In genomic region chr5:53091304-53091703, GRCh38 we compare ENCODE assay signal across 13 cellular contexts. TPM values are rescaled to one million over a fixed set of nuclear protein-coding genes. Genes with fewer than 3 reads are reported as not detected.
A peak's percentile ranks its signal among the peaks of the same experiment; 100 is the strongest.
DNase-seq lines count a peak whose midpoint lies in the region; TF ChIP-seq lines count a peak whose summit lies in the region.
"Had no signal": no experiment of that assay in that cellular context is flagged by ENCODE, and none has a peak within 500 bp of the region (broad histone marks: within the 10 kb centered on the region; RNA-seq: fewer than 3 reads in every experiment).

No MANE protein-coding gene starts in this region.

- H3K4me2 ChIP-seq in hepatocyte, result no peak overlapping the region

- H4K20me1 ChIP-seq in hepatocyte (ENCODE audit: insufficient read depth, poor library complexity, severe bottlenecking), result no peaks in the 10 kb centered on the region

- H2AFZ ChIP-seq in hepatocyte, result no peak overlapping the region

- DNase-seq in AG08396 (ENCODE audit: low spot score) (peak; percentile 36), HS-5 (ENCODE audit: low read depth) (peak; percentile 68), astrocyte of the hippocampus (ENCODE audit: low read depth, low spot score) (peak; percentile 84), kidney epithelial cell (ENCODE audit: low read depth) (no peak), SHP77 (lab: John Stamatoyannopoulos, UW) (no peak), substantia nigra (lab: John Stamatoyannopoulos, UW) (no peak), GF-D8 (lab: John Stamatoyannopoulos, UW) (no peak), hepatocyte (ENCODE audit: low spot score) (no peak)
- DNase-seq: CD4-positive, alpha-beta memory T cell; immature natural killer cell; KG1; Peyer's patch; T1000 had no signal

- peak; percentile 10 for TF ChIP-seq CTCF in kidney epithelial cell (IDR thresholded peaks at IDR 0.05; ENCODE audit: insufficient read depth, low read length, poor library complexity, severe bottlenecking)
- no peak for TF ChIP-seq CTCF in hepatocyte (IDR thresholded peaks at IDR 0.05; ENCODE audit: poor library complexity)

- H3K27me3 ChIP-seq in kidney epithelial cell (ENCODE audit: control insufficient read depth, insufficient read depth, low read length), result no peaks in the 10 kb centered on the region
- no peaks in the 10 kb centered on the region for H3K27me3 ChIP-seq in hepatocyte
- H3K27me3 ChIP-seq: Peyer's patch had no signal

- H3K9me3 ChIP-seq in hepatocyte (ENCODE audit: low read depth), result no peaks in the 10 kb centered on the region
- H3K9me3 ChIP-seq: Peyer's patch had no signal

- 79% methylated on average over 2 of the region's 2 CpGs for WGBS in hepatocyte (ENCODE audit: low lambda C conversion rate, missing lambda C conversion rate)

- no peaks in the 10 kb centered on the region for H3K79me2 ChIP-seq in hepatocyte

- H3K36me3 ChIP-seq in kidney epithelial cell (ENCODE audit: control insufficient read depth, insufficient read depth, low read length) (no peaks in the 10 kb centered on the region), hepatocyte (replicated peaks; ENCODE audit: insufficient read depth, low read depth) (no peaks in the 10 kb centered on the region)

- H3K9me2 ChIP-seq in hepatocyte (replicated peaks; ENCODE audit: insufficient read depth), result no peaks in the 10 kb centered on the region

- H3K27ac ChIP-seq in substantia nigra (ENCODE audit: low read depth, low read length, poor library complexity, severe bottlenecking), result no peak overlapping the region
- H3K27ac ChIP-seq in hepatocyte, result no peak overlapping the region
- H3K27ac ChIP-seq: Peyer's patch had no signal

- H3K4me3 ChIP-seq in kidney epithelial cell (ENCODE audit: low read depth, low read length), result no peak overlapping the region
- H3K4me3 ChIP-seq in hepatocyte, result no peak overlapping the region
- H3K4me3 ChIP-seq: Peyer's patch had no signal

- no peaks in the 10 kb centered on the region for H3K4me1 ChIP-seq in hepatocyte (ENCODE audit: insufficient read depth)
- H3K4me1 ChIP-seq: Peyer's patch had no signal

RNA-seq across cellular contexts. Expression of gene MOCS2, which starts 18.3 kb away (rescaled TPM):
- total RNA-seq in kidney epithelial cell, result 28.1 and 32.0 TPM in 2 replicates
- total RNA-seq in hepatocyte, result 54.9 and 59.9 TPM in 2 replicates
- polyA plus RNA-seq in hepatocyte, result 43.1 and 45.8 TPM in 2 replicates

Comparison
In these comparisons a context has a peak if more than half of its experiments do, and no peak if none do; other contexts are left out.
1. DNase-seq: peak in AG08396 (single experiment), HS-5 (single experiment) and astrocyte of the hippocampus (single experiment); none in kidney epithelial cell (single experiment), SHP77 (0 of 2), substantia nigra (0 of 49), GF-D8 (single experiment) and hepatocyte (single experiment).